37 cellular contexts compared by ENCODE assay signal in genomic region chr19:49004964-49005614, GRCh38. TPM values are rescaled to one million over a fixed set of nuclear protein-coding genes. Genes with fewer than 3 reads are reported as not detected.
"Had no signal": no experiment of that assay in that cellular context is flagged by ENCODE, and none has a peak within 500 bp of the region (broad histone marks: within the 10 kb centered on the region; RNA-seq: fewer than 3 reads in every experiment).

No MANE protein-coding gene starts in this region.

- H3K27me3 ChIP-seq: esophagus squamous epithelium, heart right ventricle, left lung, neural progenitor cell, right atrium auricular region, sigmoid colon, stomach, thyroid gland had no signal

- H3K4me3 Mint-ChIP-seq: effector memory CD8-positive, alpha-beta T cell; mesothelial cell of epicardium; natural killer cell treated with Interleukin-12 subunit alpha and Interleukin-12 subunit beta and Interleukin-15 and Interleukin-18, amount 100 ng/mL, for 72 hours; neural progenitor cell; stimulated activated effector memory CD8-positive, alpha-beta T cell treated with anti-CD3 and anti-CD28 coated beads, Interleukin-12 subunit alpha, Interleukin-12 subunit beta, amount 100 ng/mL, for 72 hours had no signal

- DNase-seq: cortex of kidney; effector memory CD8-positive, alpha-beta T cell; erythroblast; esophagus squamous epithelium; foreskin melanocyte; glutamatergic neuron; heart right ventricle; hippocampal formation; left cardiac atrium; left lung; mesenchymal stem cell; mucosa of descending colon; naive B cell; sigmoid colon; stimulated activated CD4-positive, alpha-beta T cell treated with anti-CD3 and anti-CD28 coated beads, Interleukin-2, amount 100 ng/mL, for 24 hours; stimulated activated CD4-positive, alpha-beta T cell treated with anti-CD3 and anti-CD28 coated beads, Interleukin-4, amount 100 ng/mL, for 24 hours; stimulated activated naive CD4-positive, alpha-beta T cell treated with Interleukin-2 at 50 U/mL for 16 hours; stomach; thyroid gland; trophoblast cell had no signal

- H3K4me2 ChIP-seq: neural progenitor cell had no signal

- FAIRE-seq: endometrium, islet of Langerhans had no signal

- H3K4me1 ChIP-seq: esophagus squamous epithelium, heart right ventricle, left lung, neural progenitor cell, prostate gland, right atrium auricular region, sigmoid colon, stomach, thyroid gland had no signal

- H3K9me3 ChIP-seq: esophagus squamous epithelium, heart right ventricle, left lung, mucosa of descending colon, prostate gland, right atrium auricular region, sigmoid colon, stomach, thyroid gland had no signal

- H3K9me3 Mint-ChIP-seq: effector memory CD8-positive, alpha-beta T cell; mesothelial cell of epicardium; naive B cell; natural killer cell treated with Interleukin-12 subunit alpha and Interleukin-12 subunit beta and Interleukin-15 and Interleukin-18, amount 100 ng/mL, for 72 hours; neural progenitor cell; stimulated activated effector memory CD8-positive, alpha-beta T cell treated with anti-CD3 and anti-CD28 coated beads, Interleukin-12 subunit alpha, Interleukin-12 subunit beta, amount 100 ng/mL, for 72 hours had no signal

- H2AFZ ChIP-seq: neural progenitor cell had no signal

- ATAC-seq: effector memory CD8-positive, alpha-beta T cell; left cardiac atrium; left lung; mucosa of descending colon; stimulated activated effector memory CD8-positive, alpha-beta T cell treated with anti-CD3 and anti-CD28 coated beads, Interleukin-12 subunit alpha, Interleukin-12 subunit beta, amount 100 ng/mL, for 72 hours had no signal

- H3K27ac ChIP-seq: esophagus squamous epithelium, heart right ventricle, left lung, neural progenitor cell, prostate gland, right atrium auricular region, sigmoid colon, stomach, thyroid gland had no signal

- H3K9ac ChIP-seq: neural progenitor cell had no signal

- H3K4me3 ChIP-seq: esophagus squamous epithelium, heart right ventricle, left lung, mucosa of descending colon, neural progenitor cell, prostate gland, right atrium auricular region, sigmoid colon, stomach, thyroid gland had no signal

- H3K36me3 ChIP-seq: neural progenitor cell had no signal

- H3K27me3 Mint-ChIP-seq: effector memory CD8-positive, alpha-beta T cell; naive B cell; natural killer cell treated with Interleukin-12 subunit alpha and Interleukin-12 subunit beta and Interleukin-15 and Interleukin-18, amount 100 ng/mL, for 72 hours had no signal

- H3K27ac Mint-ChIP-seq: effector memory CD8-positive, alpha-beta T cell; mesothelial cell of epicardium; naive B cell; natural killer cell treated with Interleukin-12 subunit alpha and Interleukin-12 subunit beta and Interleukin-15 and Interleukin-18, amount 100 ng/mL, for 72 hours; neural progenitor cell; stimulated activated effector memory CD8-positive, alpha-beta T cell treated with anti-CD3 and anti-CD28 coated beads, Interleukin-12 subunit alpha, Interleukin-12 subunit beta, amount 100 ng/mL, for 72 hours had no signal

- H3K4me1 Mint-ChIP-seq: mesothelial cell of epicardium; naive B cell; stimulated activated effector memory CD8-positive, alpha-beta T cell treated with anti-CD3 and anti-CD28 coated beads, Interleukin-12 subunit alpha, Interleukin-12 subunit beta, amount 100 ng/mL, for 72 hours had no signal

- H3K36me3 Mint-ChIP-seq: natural killer cell treated with Interleukin-12 subunit alpha and Interleukin-12 subunit beta and Interleukin-15 and Interleukin-18, amount 100 ng/mL, for 72 hours had no signal

RNA-seq across cellular contexts. Expression of gene LHB, which starts 11.8 kb away (rescaled TPM):
- total RNA-seq: dermis microvascular lymphatic vessel endothelial cell; esophagus squamous epithelium; heart right ventricle; left lung; lung microvascular endothelial cell; mesothelial cell of epicardium; natural killer cell treated with Interleukin-12 subunit alpha and Interleukin-12 subunit beta and Interleukin-15 and Interleukin-18, amount 100 ng/mL, for 72 hours; osteocyte; right atrium auricular region; sigmoid colon; skeletal muscle tissue; subcutaneous adipose tissue; temporal lobe; thyroid gland; ureter had no signal
- polyA plus RNA-seq: heart right ventricle, sigmoid colon had no signal

RNA-seq across cellular contexts. Expression of gene CGB3, which starts 19.0 kb away (rescaled TPM):
- total RNA-seq: dermis microvascular lymphatic vessel endothelial cell; esophagus squamous epithelium; heart right ventricle; kidney epithelial cell; left cardiac atrium; left lung; lower leg skin; lung microvascular endothelial cell; mesothelial cell of epicardium; mucosa of descending colon; natural killer cell treated with Interleukin-12 subunit alpha and Interleukin-12 subunit beta and Interleukin-15 and Interleukin-18, amount 100 ng/mL, for 72 hours; osteocyte; prostate gland; right atrium auricular region; sigmoid colon; skeletal muscle tissue; stomach; subcutaneous adipose tissue; temporal lobe; thyroid gland; ureter had no signal
- polyA plus RNA-seq: heart right ventricle, sigmoid colon, stomach had no signal

RNA-seq across cellular contexts. Expression of gene CGB2, which starts 26.6 kb away (rescaled TPM):
- total RNA-seq: dermis microvascular lymphatic vessel endothelial cell; esophagus squamous epithelium; heart right ventricle; left cardiac atrium; left lung; lower leg skin; lung microvascular endothelial cell; mucosa of descending colon; natural killer cell treated with Interleukin-12 subunit alpha and Interleukin-12 subunit beta and Interleukin-15 and Interleukin-18, amount 100 ng/mL, for 72 hours; osteocyte; prostate gland; right atrium auricular region; sigmoid colon; skeletal muscle tissue; stomach; subcutaneous adipose tissue; temporal lobe; thyroid gland; ureter had no signal
- polyA plus RNA-seq: heart right ventricle, stomach had no signal
